ENCODE assay signal across 14 cellular contexts in the genomic region with DNA sequence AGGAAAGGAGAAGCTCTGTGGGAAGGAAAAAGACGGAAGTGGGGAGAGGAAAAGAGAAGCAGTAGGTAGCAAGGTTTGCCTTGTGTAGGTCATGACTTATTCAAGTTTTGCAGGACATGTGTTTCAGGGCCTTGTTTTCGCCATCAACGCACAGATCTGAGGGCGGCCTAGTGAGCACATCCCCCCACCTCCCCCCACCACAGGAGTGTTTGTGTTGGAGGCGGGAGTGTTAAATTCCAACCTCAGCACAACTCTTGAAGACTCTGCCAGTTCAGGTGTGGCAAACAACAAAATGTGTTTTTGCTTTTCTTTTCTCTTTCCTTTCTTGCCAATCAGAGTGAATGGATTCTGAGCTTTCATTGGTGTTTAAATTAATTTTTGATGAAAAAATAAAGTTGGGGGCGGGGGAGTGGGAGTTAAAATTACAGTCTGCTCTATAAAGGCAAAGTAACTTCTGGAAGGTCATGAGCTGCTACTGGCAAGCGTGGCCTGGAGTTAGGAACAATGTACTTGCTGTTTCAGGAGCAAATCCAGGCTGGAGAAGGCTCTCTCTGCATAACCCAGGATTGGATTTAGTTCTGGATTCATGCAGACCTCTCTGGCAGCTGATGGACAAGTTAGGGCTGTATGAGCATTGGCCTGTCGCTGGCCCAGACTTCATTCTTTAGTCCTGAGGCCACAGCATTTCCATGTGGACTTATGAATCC.
"Had no signal": no experiment of that assay in that cellular context is flagged by ENCODE, and none has a peak within 500 bp of the region (broad histone marks: within the 10 kb centered on the region; RNA-seq: fewer than 3 reads in every experiment).

No MANE protein-coding gene starts in this region.

- DNase-seq: activated CD4-positive, CD25-positive, alpha-beta regulatory T cell treated with anti-CD3 and anti-CD28 coated beads, Interleukin-2, amount 50 U/mL, for 72 hours; activated effector memory CD4-positive, alpha-beta T cell treated with anti-CD3 and anti-CD28 coated beads, Interleukin-2, amount 50 U/mL, for 16 hours; aorta; esophagus squamous epithelium; foreskin fibroblast; left colon; occipital lobe; spleen; stimulated activated naive B cell treated with anti-CD40 and anti-IgM and Interleukin-4, amounts not matched to agents 10 μg/mL and 1 μg/mL and 100 μg/mL, for 72 hours; substantia nigra; T-helper 9 cell had no signal

- H3K27ac ChIP-seq: esophagus squamous epithelium, prostate gland, spleen had no signal

- H3K36me3 ChIP-seq: esophagus squamous epithelium, prostate gland, spleen had no signal

- H3K4me1 ChIP-seq: prostate gland had no signal

- H3K27me3 ChIP-seq: esophagus squamous epithelium, spleen had no signal

- H3K4me3 ChIP-seq: esophagus squamous epithelium, prostate gland, spleen had no signal

- H3K9me3 ChIP-seq: esophagus squamous epithelium, prostate gland, spleen had no signal

- ATAC-seq: left colon; natural killer cell treated with Interleukin-12 subunit alpha and Interleukin-12 subunit beta and Interleukin-15 and Interleukin-18, amount 100 ng/mL, for 72 hours; sciatic nerve; stimulated activated naive B cell treated with anti-CD40 and anti-IgM and Interleukin-4, amounts not matched to agents 10 μg/mL and 1 μg/mL and 100 μg/mL, for 72 hours had no signal
